Comparison of ENCODE assay signal across 9 cellular contexts in the genomic region with DNA sequence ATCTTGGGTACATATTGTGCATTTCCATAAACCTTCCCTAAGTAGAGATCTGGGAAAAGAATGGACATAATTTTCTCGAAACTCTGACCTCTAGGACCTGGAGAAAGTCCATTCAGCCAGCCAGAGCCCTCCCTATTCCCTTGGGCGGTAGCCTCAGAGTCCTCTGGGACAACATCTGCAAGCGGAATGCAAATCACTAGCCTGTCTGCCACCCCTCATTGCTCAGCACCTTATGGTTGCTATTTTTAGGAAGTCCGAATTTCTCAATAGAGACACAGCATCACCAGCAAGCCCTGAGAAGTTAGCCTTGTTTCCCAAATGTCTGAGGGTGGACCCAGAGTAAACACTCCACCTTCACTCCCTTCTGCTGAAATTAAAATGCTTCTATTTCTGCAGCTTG. TPM values are rescaled to one million over a fixed set of nuclear protein-coding genes. Genes with fewer than 3 reads are reported as not detected.
DNase-seq lines count a peak whose midpoint lies in the region; ATAC-seq and TF ChIP-seq lines count a peak whose summit lies in the region.
"Had no signal": no experiment of that assay in that cellular context is flagged by ENCODE, and none has a peak within 500 bp of the region (broad histone marks: within the 10 kb centered on the region; RNA-seq: fewer than 3 reads in every experiment).

No MANE protein-coding gene starts in this region.

- intact Hi-C loops in gastrocnemius medialis (cut with DNase I; ENCODE audit: low total_unique reads) = no loop called here

- no peaks in the 10 kb centered on the region for H3K9me3 ChIP-seq in gastrocnemius medialis
- H3K9me3 ChIP-seq: neutrophil had no signal

- TF ChIP-seq CTCF in AG09319 (IDR thresholded peaks at IDR 0.05; ENCODE audit: low read depth, low read length) = no peak
- TF ChIP-seq CTCF in coronary artery (IDR thresholded peaks at IDR 0.05) = no peak
- TF ChIP-seq CTCF in gastrocnemius medialis (IDR thresholded peaks at IDR 0.05 in 4 of 5, conservative IDR thresholded peaks at IDR 0.05 in 1 of 5) = no peak

- H3K4me3 ChIP-seq in coronary artery (no peak overlapping the region), gastrocnemius medialis (no peak overlapping the region)

- peaks cover 10% of the 10 kb centered on the region for H3K4me1 Mint-ChIP-seq in activated CD4-positive, alpha-beta T cell treated with anti-CD3 and anti-CD28 coated beads, Interleukin-2, amount 10 ng/mL, durations not matched to agents 7 days and 5 days

- in situ Hi-C loops in gastrocnemius medialis (cut with MboI; ENCODE audit: low sequenced_read_pairs in 4 of 4) = no loop called here

- H3K27me3 ChIP-seq in gastrocnemius medialis = no peaks in the 10 kb centered on the region
- H3K27me3 ChIP-seq: neutrophil had no signal

- ATAC-seq in GM19467 (IDR thresholded peaks at IDR 0.05; ENCODE audit: unreplicated experiment) = peak; percentile 62
- peak; percentile 81 for ATAC-seq in HG03439 (IDR thresholded peaks at IDR 0.05; ENCODE audit: unreplicated experiment)
- ATAC-seq in gastrocnemius medialis = peak; percentile 81 to 84

- no peak for TF ChIP-seq POLR2A in gastrocnemius medialis (IDR thresholded peaks at IDR 0.05)

- DNase-seq in AG09319 (ENCODE audit: extremely low read depth, low read depth) (peak; percentile 43), coronary artery (ENCODE audit: low spot score) (peak; percentile 83), gastrocnemius medialis (peak; percentile 57 to 78), NCI-H128 (lab: John Stamatoyannopoulos, UW; ENCODE audit: unreplicated experiment) (no peak)
- DNase-seq in activated CD4-positive, alpha-beta T cell treated with anti-CD3 and anti-CD28 coated beads, Interleukin-2, amount 10 ng/mL, durations not matched to agents 7 days and 5 days = no peak
- DNase-seq in effector CD8-positive, alpha-beta T cell (lab: John Stamatoyannopoulos, UW) = no peak

- CTCF ChIA-PET in activated CD4-positive, alpha-beta T cell treated with anti-CD3 and anti-CD28 coated beads, Interleukin-2, amount 10 ng/mL, durations not matched to agents 7 days and 5 days (lab: Charles Lee) = interaction anchor here (0.6 to 0.9 kb wide), 2 partner anchors 32 to 1523 kb away, joined by 3 read pairs; no protein-coding TSS in a partner anchor

- no peaks in the 10 kb centered on the region for H3K36me3 Mint-ChIP-seq in activated CD4-positive, alpha-beta T cell treated with anti-CD3 and anti-CD28 coated beads, Interleukin-2, amount 10 ng/mL, durations not matched to agents 7 days and 5 days (ENCODE audit: low read depth)

- no peak overlapping the region for H3K4me3 Mint-ChIP-seq in activated CD4-positive, alpha-beta T cell treated with anti-CD3 and anti-CD28 coated beads, Interleukin-2, amount 10 ng/mL, durations not matched to agents 7 days and 5 days

- peak overlapping the region; percentile 21 to 63 for H3K27ac ChIP-seq in coronary artery
- peak overlapping the region; percentile 7 to 72 (median 67) for H3K27ac ChIP-seq in gastrocnemius medialis
- H3K27ac ChIP-seq: neutrophil had no signal

- H3K27me3 Mint-ChIP-seq in activated CD4-positive, alpha-beta T cell treated with anti-CD3 and anti-CD28 coated beads, Interleukin-2, amount 10 ng/mL, durations not matched to agents 7 days and 5 days = peaks cover 2% of the 10 kb centered on the region

- no peak overlapping the region for H3K27ac Mint-ChIP-seq in activated CD4-positive, alpha-beta T cell treated with anti-CD3 and anti-CD28 coated beads, Interleukin-2, amount 10 ng/mL, durations not matched to agents 7 days and 5 days

- peaks cover 50 to 70% of the 10 kb centered on the region in 2 donors for H3K4me1 ChIP-seq in gastrocnemius medialis

- H3K36me3 ChIP-seq in gastrocnemius medialis = no peaks in the 10 kb centered on the region
- H3K36me3 ChIP-seq: neutrophil had no signal

- POLR2A ChIA-PET in activated CD4-positive, alpha-beta T cell treated with anti-CD3 and anti-CD28 coated beads, Interleukin-2, amount 10 ng/mL, durations not matched to agents 7 days and 5 days (lab: Charles Lee) = no interaction called here

- peaks cover 2% of the 10 kb centered on the region for H3K9me3 Mint-ChIP-seq in activated CD4-positive, alpha-beta T cell treated with anti-CD3 and anti-CD28 coated beads, Interleukin-2, amount 10 ng/mL, durations not matched to agents 7 days and 5 days

RNA-seq across cellular contexts. Expression of a gene that starts 17.6 kb away (rescaled TPM):
- total RNA-seq in gastrocnemius medialis = under 1 TPM in 3 of 4 donors, not detected in 1; 0.07 to 0.31 (median 0.09) TPM
- total RNA-seq in activated CD4-positive, alpha-beta T cell treated with anti-CD3 and anti-CD28 coated beads, Interleukin-2, amount 10 ng/mL, durations not matched to agents 7 days and 5 days = 100 to 1,000 TPM; 151 to 163 TPM

Comparison
In these comparisons a context has a peak if more than half of its experiments do, and no peak if none do; other contexts are left out.
1. DNase-seq: peak in AG09319 (single experiment), coronary artery (single experiment) and gastrocnemius medialis (2 of 2); none in NCI-H128 (single experiment), activated CD4-positive, alpha-beta T cell treated with anti-CD3 and anti-CD28 coated beads, Interleukin-2, amount 10 ng/mL, durations not matched to agents 7 days and 5 days (single experiment) and effector CD8-positive, alpha-beta T cell (single experiment).
2. RNA of a gene that starts 17.6 kb away (total RNA-seq): 151 to 163 TPM in activated CD4-positive, alpha-beta T cell treated with anti-CD3 and anti-CD28 coated beads, Interleukin-2, amount 10 ng/mL, durations not matched to agents 7 days and 5 days; 0.07 to 0.31 TPM in gastrocnemius medialis; every median in the first group is over 100 times any median in the second.
3. Peak in every context shown above with its lines, with median percentiles within 50 percentile points of each other: ATAC-seq.